ENCODE assay signal across 8 cellular contexts in the genomic region with DNA sequence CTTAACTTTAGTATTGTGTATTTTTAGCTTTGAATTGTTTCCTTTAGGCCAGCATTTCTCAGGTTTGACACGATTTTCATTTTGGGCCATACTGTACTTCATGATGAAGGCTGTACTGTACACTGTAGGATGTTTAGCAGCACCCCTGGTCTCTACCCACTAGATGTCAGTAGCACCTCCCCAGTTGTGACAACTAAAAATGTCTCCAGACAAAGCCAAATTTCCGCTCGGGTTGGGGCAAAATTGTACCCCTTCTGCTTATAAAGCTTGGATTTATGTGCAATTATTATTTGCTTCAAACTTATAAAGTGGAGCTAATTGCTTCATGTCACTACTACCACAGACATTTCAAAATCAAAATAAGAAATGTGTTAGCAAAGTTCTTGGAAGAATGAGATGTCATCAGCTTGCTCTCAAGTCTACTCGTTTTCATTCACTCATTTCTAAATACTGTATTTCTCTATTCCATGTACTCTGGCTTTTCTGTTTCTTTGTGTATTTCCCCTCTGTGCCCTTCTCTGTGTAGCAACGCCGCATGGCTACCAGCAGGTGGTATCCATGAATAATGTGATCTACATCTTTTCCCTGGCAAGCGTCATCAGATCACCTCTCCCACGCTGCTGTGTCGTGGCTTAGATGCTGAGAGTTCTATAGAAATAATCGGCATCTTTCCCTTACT. TPM values are rescaled to one million over a fixed set of nuclear protein-coding genes. Genes with fewer than 3 reads are reported as not detected.
A peak's percentile ranks its signal among the peaks of the same experiment; 100 is the strongest.
DNase-seq lines count a peak whose midpoint lies in the region; ATAC-seq, FAIRE-seq and TF ChIP-seq lines count a peak whose summit lies in the region.

No MANE protein-coding gene starts in this region.

- peaks cover 11% of the 10 kb centered on the region; the same call in 2 of the 3 replicates for H3K9me3 ChIP-seq in A549
- H3K9me3 ChIP-seq in prostate gland = no peaks in the 10 kb centered on the region

- under 1% methylated on average over 10 of the region's 10 CpGs for WGBS in A549 (ENCODE audit: missing lambda C conversion rate)
- 28% methylated on average over 10 of the region's 10 CpGs for WGBS in prostate gland

- peak; percentile 99 to 100 for ATAC-seq in A549
- peak; percentile 75 for ATAC-seq in GM18867 (IDR thresholded peaks at IDR 0.05; ENCODE audit: unreplicated experiment)

- H3K4me2 ChIP-seq in A549 = peak overlapping the region; percentile 72

- no peaks in the 10 kb centered on the region for H3K36me3 ChIP-seq in prostate gland

- H3K4me1 ChIP-seq in A549 = 0 out of 3 replicates have a peak, but pooled peaks cover 3% of the 10 kb centered on the region
- no peaks in the 10 kb centered on the region for H3K4me1 ChIP-seq in prostate gland (replicated peaks)

- peak overlapping the region; percentile 19 to 50; a peak in 2 of 6 replicates for H3K27ac ChIP-seq in A549
- H3K27ac ChIP-seq in prostate gland = no peak overlapping the region

- H3K4me3 ChIP-seq in A549 (peak overlapping the region; percentile 38), retinal pigment epithelial cell (ENCODE audit: low read length) (no peak overlapping the region), prostate gland (no peak overlapping the region)

- DNase-seq in A549 (ENCODE audit: low read depth in 1 of 2, low spot score in 1 of 2) = peak; percentile 52 to 66
- peak; percentile 8 for DNase-seq in NCI-H2196 treated with DMSO at 0.1 percent for 48 hours (lab: John Stamatoyannopoulos, UW; ENCODE audit: unreplicated experiment)
- DNase-seq in dermis blood vessel endothelial cell = peak; percentile 39
- no peak for DNase-seq in retinal pigment epithelial cell (ENCODE audit: low read depth)
- DNase-seq in NCI-H187 treated with DMSO at 0.1 percent for 48 hours (lab: John Stamatoyannopoulos, UW) = no peak
- no peak for DNase-seq in SKM-1 (lab: John Stamatoyannopoulos, UW; ENCODE audit: unreplicated experiment)
- DNase-seq in prostate gland (ENCODE audit: low spot score) = no peak

- intact Hi-C loops in prostate gland (cut with DNase I) = no loop called here

- peak; percentile 69 for TF ChIP-seq CTCF in A549 (IDR thresholded peaks at IDR 0.05)
- TF ChIP-seq CTCF in retinal pigment epithelial cell (conservative IDR thresholded peaks at IDR 0.05; ENCODE audit: low read depth, low read length) = peak; percentile 60
- TF ChIP-seq CTCF in prostate gland (IDR thresholded peaks at IDR 0.05) = no peak

- H3K27me3 ChIP-seq in prostate gland (replicated peaks; ENCODE audit: insufficient read depth) = no peaks in the 10 kb centered on the region

- POLR2A ChIA-PET in A549 (lab: Yijun Ruan, JAX) = no interaction called here

- TF ChIP-seq POLR2A in A549 (IDR thresholded peaks at IDR 0.05; ENCODE audit: low read length) (no peak), prostate gland (IDR thresholded peaks at IDR 0.05) (no peak)

- TF ChIP-seq EP300 in A549 (IDR thresholded peaks at IDR 0.05) = no peak

- FAIRE-seq in A549 (lab: Jason Lieb, UNC) = peak; percentile 68

- CTCF ChIA-PET in A549 (lab: Yijun Ruan, JAX) = interaction anchor here (0.5 to 2.6 kb wide), 38 partner anchors 10 to 1459 kb away, joined by 3 to 24 read pairs (median 4); no protein-coding TSS in a partner anchor

- peak; percentile 58 to 62 for TF ChIP-seq RAD21 in A549 (conservative IDR thresholded peaks at IDR 0.05 in 1 of 2, IDR thresholded peaks at IDR 0.05 in 1 of 2)

TF ChIP-seq in A549, 52 proteins besides CTCF, POLR2A, EP300 and RAD21:
- TF ChIP-seq REST (IDR thresholded peaks at IDR 0.05) (no peak), SMC3 (IDR thresholded peaks at IDR 0.05) (peak; percentile 60; the same call in 2 of the 3 replicates), FOSB (CRISPR knock-in tag; IDR thresholded peaks at IDR 0.05) (no peak)
- TF ChIP-seq, protein P1, sequence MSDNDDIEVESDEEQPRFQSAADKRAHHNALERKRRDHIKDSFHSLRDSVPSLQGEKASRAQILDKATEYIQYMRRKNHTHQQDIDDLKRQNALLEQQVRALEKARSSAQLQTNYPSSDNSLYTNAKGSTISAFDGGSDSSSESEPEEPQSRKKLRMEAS (IDR thresholded peaks at IDR 0.05) = 0 out of 2 replicates have a peak, but pooled peaks have one; percentile 17

RNA-seq across cellular contexts. Expression of gene CALCR, which starts 47.7 kb away (rescaled TPM):
- polyA plus RNA-seq in A549 (2011; rRNA removed) (0.06 and 0.07 TPM in 2 replicates), A549 (2017; fragmentation: RNase III; extraction: RNeasy Plus Mini Kit Qiagen cat#74134 plus additional on column Dnase treatment) (0.03 TPM in 1 of 3 replicates, not detected in the others)
- polyA plus RNA-seq in A549 (2012; cell fraction: cytosol; rRNA removed) = not detected in 2 replicates
- not detected in 2 replicates for polyA plus RNA-seq in A549 (2012; cell fraction: nucleus; rRNA removed)
- not detected in 2 replicates for polyA minus RNA-seq in A549 (2011; rRNA and poly(A)+ RNA removed)
- total RNA-seq in dermis blood vessel endothelial cell (not detected in 2 replicates), prostate gland (under 1 TPM in 1 of 2 donors, not detected in 1; 0.45 TPM)

Comparison
In these comparisons a context has a peak if more than half of its experiments do, and no peak if none do; other contexts are left out.
1. DNase-seq: peak in A549 (2 of 2), NCI-H2196 treated with DMSO at 0.1 percent for 48 hours (single experiment) and dermis blood vessel endothelial cell (single experiment); none in retinal pigment epithelial cell (single experiment), NCI-H187 treated with DMSO at 0.1 percent for 48 hours (single experiment), SKM-1 (single experiment) and prostate gland (single experiment).
2. H3K27ac ChIP-seq: peak in A549 (2 of 2); none in prostate gland (0 of 2).
3. CTCF ChIP-seq: peak in A549 (single experiment) and retinal pigment epithelial cell (single experiment); none in prostate gland (0 of 4).